In the genomic region with DNA sequence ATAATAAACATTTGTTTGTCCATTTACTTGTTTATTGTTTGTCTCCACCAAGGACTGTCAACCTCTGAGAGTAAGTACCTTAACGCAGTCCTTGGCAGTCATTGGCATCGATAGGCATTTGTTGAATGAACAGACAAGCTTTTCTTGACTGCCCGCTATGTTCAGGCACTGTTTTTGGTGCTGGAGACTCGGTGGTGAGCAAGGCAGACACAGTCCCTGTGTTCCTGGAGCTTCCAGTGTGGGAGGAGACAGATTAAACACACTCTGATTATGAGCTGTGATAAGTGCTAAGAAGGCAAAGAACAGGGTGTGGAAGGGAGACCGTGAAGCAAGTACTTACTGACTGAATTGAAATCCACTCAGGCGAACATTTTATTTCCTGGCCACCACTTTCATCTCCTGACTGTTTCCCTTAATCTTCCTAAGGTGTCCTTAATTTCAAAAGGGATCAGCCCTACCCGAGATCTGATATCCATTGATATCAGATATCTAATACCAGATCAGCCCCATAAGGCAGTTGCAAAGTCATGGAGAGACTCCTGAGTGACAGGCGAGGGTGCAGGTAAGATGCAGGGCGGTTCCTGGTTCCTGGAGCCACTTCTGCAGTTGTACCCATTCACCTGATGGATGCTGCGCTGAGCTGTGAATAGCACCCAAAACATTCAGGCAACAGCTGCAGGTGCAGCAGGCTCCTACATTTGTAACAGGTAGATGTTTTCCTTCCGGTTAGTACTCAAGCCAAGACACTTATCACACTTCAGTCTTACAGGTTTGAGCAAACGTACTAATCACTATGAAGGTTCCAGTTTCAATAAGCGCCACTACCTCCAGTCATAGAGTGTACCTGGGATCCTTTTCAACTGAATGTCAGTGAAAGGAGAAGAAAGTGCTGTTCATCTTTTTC, we compare ENCODE assay signal across 7 cellular contexts. TPM values are rescaled to one million over a fixed set of nuclear protein-coding genes. Genes with fewer than 3 reads are reported as not detected.
A peak's percentile ranks its signal among the peaks of the same experiment; 100 is the strongest.
DNase-seq lines count a peak whose midpoint lies in the region; ATAC-seq, FAIRE-seq and TF ChIP-seq lines count a peak whose summit lies in the region.

No MANE protein-coding gene starts in this region.

- TF ChIP-seq CTCF in GM12875 (IDR thresholded peaks at IDR 0.05; ENCODE audit: borderline replicate concordance, insufficient read depth, low read depth, low read length) (no peak), keratinocyte (optimal IDR thresholded peaks at IDR 0.05 in 1 of 3, IDR thresholded peaks at IDR 0.05 in 1 of 3, conservative IDR thresholded peaks at IDR 0.05 in 1 of 3; ENCODE audit: extremely low read depth in 1 of 3, insufficient read depth in 2 of 3, low read length in 3 of 3) (no peak)

- no peak for FAIRE-seq in keratinocyte (lab: Jason Lieb, UNC)

- peak in 1 of 2 donors; percentile 33 for DNase-seq in activated naive CD4-positive, alpha-beta T cell treated with anti-CD3 and anti-CD28 coated beads, Interleukin-2, amount 50 U/mL, for 72 hours (ENCODE audit: low spot score in 2 of 2)
- DNase-seq in keratinocyte (ENCODE audit: low read depth, low spot score): no peak
- DNase-seq in stimulated activated naive CD8-positive, alpha-beta T cell treated with anti-CD3 and anti-CD28 coated beads, Interleukin-15, amount 100 ng/mL, for 72 hours: no peak
- no peak for DNase-seq in NCI-H748 treated with DMSO at 0.1 percent for 48 hours (lab: John Stamatoyannopoulos, UW)
- DNase-seq in amniotic stem cell (lab: John Stamatoyannopoulos, UW): no peak

- peak overlapping the region; percentile 93 to 94 for H3K4me3 Mint-ChIP-seq in stimulated activated naive CD8-positive, alpha-beta T cell treated with anti-CD3 and anti-CD28 coated beads, Interleukin-15, amount 100 ng/mL, for 72 hours

- peak overlapping the region; percentile 68 for H2AFZ ChIP-seq in keratinocyte (ENCODE audit: control insufficient read depth, low read length)

- dilution Hi-C loops in keratinocyte (cut with MboI; ENCODE audit: extremely low pct_ligation_motif_present, low sequenced_read_pairs): no loop called here

- peaks cover 17 to 23% of the 10 kb centered on the region in 2 donors for H3K36me3 Mint-ChIP-seq in activated naive CD4-positive, alpha-beta T cell treated with anti-CD3 and anti-CD28 coated beads, Interleukin-2, amount 50 U/mL, for 72 hours

- peaks cover 38% of the 10 kb centered on the region for H3K4me1 Mint-ChIP-seq in stimulated activated naive CD8-positive, alpha-beta T cell treated with anti-CD3 and anti-CD28 coated beads, Interleukin-15, amount 100 ng/mL, for 72 hours

- no peaks in the 10 kb centered on the region for H3K9me3 Mint-ChIP-seq in activated naive CD4-positive, alpha-beta T cell treated with anti-CD3 and anti-CD28 coated beads, Interleukin-2, amount 50 U/mL, for 72 hours
- H3K9me3 Mint-ChIP-seq in stimulated activated naive CD8-positive, alpha-beta T cell treated with anti-CD3 and anti-CD28 coated beads, Interleukin-15, amount 100 ng/mL, for 72 hours: no peaks in the 10 kb centered on the region

- H3K9me3 ChIP-seq in HUES6 (ENCODE audit: control insufficient read depth, insufficient read depth, low read depth, low read length) (no peaks in the 10 kb centered on the region), keratinocyte (ENCODE audit: control insufficient read depth, low read depth, low read length) (no peaks in the 10 kb centered on the region)

- peak overlapping the region; percentile 93 to 96 for H3K27ac Mint-ChIP-seq in activated naive CD4-positive, alpha-beta T cell treated with anti-CD3 and anti-CD28 coated beads, Interleukin-2, amount 50 U/mL, for 72 hours
- peak overlapping the region; percentile 94 to 95 for H3K27ac Mint-ChIP-seq in stimulated activated naive CD8-positive, alpha-beta T cell treated with anti-CD3 and anti-CD28 coated beads, Interleukin-15, amount 100 ng/mL, for 72 hours

- H3K27me3 ChIP-seq in HUES6 (ENCODE audit: control insufficient read depth, insufficient read depth, low read length) (no peaks in the 10 kb centered on the region), keratinocyte (ENCODE audit: control insufficient read depth, extremely low read depth, insufficient read depth, low read length) (no peaks in the 10 kb centered on the region)

- H3K27me3 Mint-ChIP-seq in stimulated activated naive CD8-positive, alpha-beta T cell treated with anti-CD3 and anti-CD28 coated beads, Interleukin-15, amount 100 ng/mL, for 72 hours: no peaks in the 10 kb centered on the region

- H3K36me3 ChIP-seq in HUES6 (ENCODE audit: control insufficient read depth, insufficient read depth, low read length) (no peaks in the 10 kb centered on the region), keratinocyte (ENCODE audit: control insufficient read depth in 2 of 2, extremely low read depth in 1 of 2, insufficient read depth in 2 of 2, low read length in 2 of 2) (no peaks in the 10 kb centered on the region)

- peak; percentile 47 to 69 for ATAC-seq in activated naive CD4-positive, alpha-beta T cell treated with anti-CD3 and anti-CD28 coated beads, Interleukin-2, amount 50 U/mL, for 72 hours
- peak; percentile 37 for ATAC-seq in stimulated activated naive CD8-positive, alpha-beta T cell treated with anti-CD3 and anti-CD28 coated beads, Interleukin-15, amount 100 ng/mL, for 72 hours

- no peaks in the 10 kb centered on the region for H3K9me1 ChIP-seq in keratinocyte (ENCODE audit: control insufficient read depth, extremely low read depth, insufficient read depth, low read length)

- peak overlapping the region; percentile 95 for H3K9ac ChIP-seq in HUES6 (ENCODE audit: low read length)
- H3K9ac ChIP-seq in keratinocyte (ENCODE audit: control insufficient read depth, extremely low read depth, insufficient read depth, low read length): peak overlapping the region; percentile 80

- peak overlapping the region; percentile 97 for H3K4me2 ChIP-seq in keratinocyte (ENCODE audit: control insufficient read depth, extremely low read depth, insufficient read depth, low read depth, low read length)

- no peaks in the 10 kb centered on the region for H4K20me1 ChIP-seq in keratinocyte (ENCODE audit: control insufficient read depth, extremely low read depth, insufficient read depth, low read length)

- H3K4me1 ChIP-seq in HUES6 (ENCODE audit: control insufficient read depth, insufficient read depth, low read length): peaks cover 12% of the 10 kb centered on the region
- H3K4me1 ChIP-seq in keratinocyte (ENCODE audit: control insufficient read depth, extremely low read depth, insufficient read depth, low read length): peaks cover 17% of the 10 kb centered on the region

- H3K4me3 ChIP-seq in GM12875 (ENCODE audit: low read depth, low read length) (peak overlapping the region; percentile 99), HUES6 (ENCODE audit: low read depth, low read length) (peak overlapping the region; percentile 99), keratinocyte (ENCODE audit: control insufficient read depth in 2 of 3, extremely low read depth in 1 of 3, insufficient read depth in 2 of 3, low read depth in 1 of 3, low read length in 3 of 3) (peak overlapping the region; percentile 88 to 95 (median 88))

- H3K79me2 ChIP-seq in keratinocyte (ENCODE audit: control insufficient read depth, insufficient read depth, low read length): peaks cover 7% of the 10 kb centered on the region

- H3K27ac ChIP-seq in HUES6 (ENCODE audit: low read depth, low read length): no peak overlapping the region
- H3K27ac ChIP-seq in keratinocyte (ENCODE audit: control insufficient read depth, insufficient read depth, low read length): peak overlapping the region; percentile 10

RNA-seq across cellular contexts. Expression of a gene that starts 1.5 kb away (rescaled TPM):
- 100 to 1,000 TPM in 1 of 2 donors, 10 to 100 TPM in 1; 64.5 to 128 TPM for total RNA-seq in activated naive CD4-positive, alpha-beta T cell treated with anti-CD3 and anti-CD28 coated beads, Interleukin-2, amount 50 U/mL, for 72 hours
- polyA plus RNA-seq in keratinocyte: 13.5 to 21.1 TPM (median 21.0 TPM) in 3 replicates
- polyA plus RNA-seq in keratinocyte (2011; ENCODE audit: low read depth): 5.1 TPM
- polyA plus RNA-seq in keratinocyte (2011; cell fraction: cytosol; rRNA removed): 6.5 and 9.8 TPM in 2 replicates
- 37.7 TPM in 2 replicates for polyA plus RNA-seq in keratinocyte (2011; cell fraction: nucleus; rRNA removed)
- polyA plus RNA-seq in keratinocyte (2012; ENCODE audit: low replicate concordance): 7.0 and 12.9 TPM in 2 replicates
- 24.9 to 32.8 TPM (median 27.0 TPM) in 3 replicates for polyA minus RNA-seq in keratinocyte
- polyA minus RNA-seq in keratinocyte (2011; cell fraction: cytosol; rRNA and poly(A)+ RNA removed): 3.8 TPM
- 21.8 and 24.2 TPM in 2 replicates for polyA minus RNA-seq in keratinocyte (2011; cell fraction: nucleus; rRNA and poly(A)+ RNA removed)

RNA-seq across cellular contexts. Expression of a gene that starts 42.7 kb away (rescaled TPM):
- 1 to 10 TPM; 4.3 to 6.6 TPM for total RNA-seq in activated naive CD4-positive, alpha-beta T cell treated with anti-CD3 and anti-CD28 coated beads, Interleukin-2, amount 50 U/mL, for 72 hours
- polyA plus RNA-seq in keratinocyte: 2.9 to 6.9 TPM (median 3.2 TPM) in 3 replicates
- polyA plus RNA-seq in keratinocyte (2011; ENCODE audit: low read depth): 2.0 TPM
- 2.5 and 3.0 TPM in 2 replicates for polyA plus RNA-seq in keratinocyte (2011; cell fraction: cytosol; rRNA removed)
- 11.7 and 12.8 TPM in 2 replicates for polyA plus RNA-seq in keratinocyte (2011; cell fraction: nucleus; rRNA removed)
- 2.0 and 4.1 TPM in 2 replicates for polyA plus RNA-seq in keratinocyte (2012; ENCODE audit: low replicate concordance)
- 3.6 to 6.9 TPM (median 4.8 TPM) in 3 replicates for polyA minus RNA-seq in keratinocyte
- polyA minus RNA-seq in keratinocyte (2011; cell fraction: cytosol; rRNA and poly(A)+ RNA removed): 3.6 TPM
- 5.8 and 8.3 TPM in 2 replicates for polyA minus RNA-seq in keratinocyte (2011; cell fraction: nucleus; rRNA and poly(A)+ RNA removed)

RNA-seq across cellular contexts. Expression of a gene that starts 48.5 kb away (rescaled TPM):
- 1 to 10 TPM in 1 of 2 donors, under 1 TPM in 1; 0.27 to 1.0 TPM for total RNA-seq in activated naive CD4-positive, alpha-beta T cell treated with anti-CD3 and anti-CD28 coated beads, Interleukin-2, amount 50 U/mL, for 72 hours
- polyA plus RNA-seq in keratinocyte: 0.01 to 0.08 TPM (median 0.02 TPM) in 3 replicates
- polyA plus RNA-seq in keratinocyte (2011; ENCODE audit: low read depth): 0.15 TPM
- 0.06 TPM in 1 of 2 replicates, not detected in the other for polyA plus RNA-seq in keratinocyte (2011; cell fraction: cytosol; rRNA removed)
- polyA plus RNA-seq in keratinocyte (2011; cell fraction: nucleus; rRNA removed): 0.06 and 0.13 TPM in 2 replicates
- 0.04 and 0.08 TPM in 2 replicates for polyA plus RNA-seq in keratinocyte (2012; ENCODE audit: low replicate concordance)
- polyA minus RNA-seq in keratinocyte: 0.10 to 0.52 TPM in 2 of 3 replicates, not detected in the other
- not detected for polyA minus RNA-seq in keratinocyte (2011; cell fraction: cytosol; rRNA and poly(A)+ RNA removed)
- polyA minus RNA-seq in keratinocyte (2011; cell fraction: nucleus; rRNA and poly(A)+ RNA removed): not detected in 2 replicates
